2 cellular contexts compared by ENCODE assay signal in the genomic region with DNA sequence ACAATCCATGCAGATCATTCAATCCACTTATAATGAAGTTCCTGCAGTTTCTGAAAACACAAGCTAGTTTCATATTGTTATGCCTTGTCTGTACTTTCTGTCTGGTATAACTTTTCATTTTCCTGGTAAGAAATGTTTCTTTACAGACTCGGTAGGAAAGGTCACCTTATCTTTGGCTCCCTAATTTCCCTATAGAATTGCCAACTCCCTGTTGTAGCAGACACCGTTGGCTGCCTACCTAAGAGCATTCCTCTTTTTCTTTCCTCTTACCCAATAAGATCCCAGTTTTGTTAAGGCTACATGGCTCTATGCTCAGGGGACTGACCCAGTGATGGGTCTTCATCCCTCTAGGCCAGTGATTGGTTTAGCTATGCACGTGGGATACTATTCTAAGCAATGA.
TF ChIP-seq lines count a peak whose summit lies in the region.

No MANE protein-coding gene starts in this region.

TF ChIP-seq in GM23338, 12 proteins besides CTCF, POLR2A, EP300 and RAD21:
- TF ChIP-seq ZNF114 (CRISPR knock-in tag; IDR thresholded peaks at IDR 0.05) = no peak

TF ChIP-seq in endothelial cell of umbilical vein, 7 proteins besides CTCF, POLR2A, EP300 and RAD21:
- TF ChIP-seq POLR2AphosphoS5 (IDR thresholded peaks at IDR 0.05; ENCODE audit: insufficient read depth, low read depth, low read length) (no peak), EZH2 (IDR thresholded peaks at IDR 0.05; ENCODE audit: borderline replicate concordance, low read depth, low read length, severe bottlenecking) (no peak), FOS (IDR thresholded peaks at IDR 0.05; ENCODE audit: borderline replicate concordance, insufficient read depth, low read length) (no peak), JUN (IDR thresholded peaks at IDR 0.05; ENCODE audit: borderline replicate concordance, insufficient read depth, insufficient read length, low read depth) (no peak), GATA2 (IDR thresholded peaks at IDR 0.05; ENCODE audit: insufficient read depth, insufficient read length, low read depth, low read length) (no peak), MAX (IDR thresholded peaks at IDR 0.05; ENCODE audit: insufficient read depth, insufficient read length) (no peak), MYC (IDR thresholded peaks at IDR 0.05; ENCODE audit: low read depth, low read length) (no peak)
